ENCODE assay signal across 8 cellular contexts in the genomic region with DNA sequence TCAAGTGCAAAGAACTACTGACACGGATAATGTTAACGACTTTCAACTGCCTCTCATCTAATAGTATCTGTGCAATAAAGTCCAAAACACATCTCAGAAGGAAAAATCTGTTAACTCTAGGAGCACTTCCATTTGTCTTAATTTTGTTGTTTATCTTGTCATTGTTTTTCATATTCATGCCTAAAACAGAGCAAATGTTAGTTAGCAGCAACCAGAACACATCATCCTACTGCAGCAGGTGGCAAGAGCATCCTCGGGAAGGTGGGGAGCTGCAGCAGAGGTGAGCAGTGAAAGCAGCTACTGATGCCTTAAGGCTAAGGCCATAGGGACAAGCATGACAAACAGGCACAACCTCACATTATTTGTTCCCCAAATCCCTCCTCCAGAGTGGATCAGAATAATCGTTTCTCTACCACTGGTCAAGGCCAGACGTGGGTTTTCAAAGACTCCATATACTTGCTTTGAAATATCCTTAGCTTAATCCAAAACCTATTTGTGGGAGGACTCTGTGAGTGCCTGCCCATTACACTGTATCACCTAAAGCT. TPM values are rescaled to one million over a fixed set of nuclear protein-coding genes. Genes with fewer than 3 reads are reported as not detected.
DNase-seq lines count a peak whose midpoint lies in the region; ATAC-seq and TF ChIP-seq lines count a peak whose summit lies in the region.

No MANE protein-coding gene starts in this region.

- peaks cover 0 to 57% (median 48%) of the 10 kb centered on the region in 11 experiments; a peak in 15 of 22 replicates for H4K20me1 ChIP-seq in BLaER1 treated with 17β-estradiol and CSF1 and Interleukin-3, amounts not matched to agents 10 nM and 100 nM

- peak overlapping the region; percentile 85 to 93 (median 88) for H3K9ac ChIP-seq in BLaER1 treated with 17β-estradiol and CSF1 and Interleukin-3, amounts not matched to agents 10 nM and 100 nM
- H3K9ac ChIP-seq in colonic mucosa (ENCODE audit: low read depth in 2 of 2, low read length in 2 of 2) = peak overlapping the region; percentile 36 to 89

- H3K27me3 ChIP-seq in BLaER1 treated with 17β-estradiol and CSF1 and Interleukin-3, amounts not matched to agents 10 nM and 100 nM = no peaks in the 10 kb centered on the region
- H3K27me3 ChIP-seq in MG63 = no peaks in the 10 kb centered on the region
- H3K27me3 ChIP-seq in colonic mucosa = no peaks in the 10 kb centered on the region

- H3K9me3 ChIP-seq in BLaER1 treated with 17β-estradiol and CSF1 and Interleukin-3, amounts not matched to agents 10 nM and 100 nM (replicated peaks in 1 of 11) = peaks cover 0 to 23% (median 9%) of the 10 kb centered on the region in 11 experiments; a peak in 8 of 22 replicates
- H3K9me3 ChIP-seq in MG63 (no peaks in the 10 kb centered on the region), colonic mucosa (no peaks in the 10 kb centered on the region)

- no peak for DNase-seq in MG63
- DNase-seq in colonic mucosa = no peak
- DNase-seq in GDM1 (lab: John Stamatoyannopoulos, UW) = no peak
- DNase-seq in NCI-H1694 (lab: John Stamatoyannopoulos, UW) = no peak

- peak overlapping the region; percentile 74 to 88 (median 85) for H3K4me3 ChIP-seq in BLaER1 treated with 17β-estradiol and CSF1 and Interleukin-3, amounts not matched to agents 10 nM and 100 nM
- H3K4me3 ChIP-seq in MG63 = peak overlapping the region; percentile 79
- peak overlapping the region; percentile 77 for H3K4me3 ChIP-seq in colonic mucosa

- H3K27ac ChIP-seq in BLaER1 treated with 17β-estradiol and CSF1 and Interleukin-3, amounts not matched to agents 10 nM and 100 nM = peak overlapping the region in 8 of 11 experiments; percentile 78 to 89 (median 84); a peak in 13 of 22 replicates
- H3K27ac ChIP-seq in colonic mucosa = peak overlapping the region; percentile 84

- peak overlapping the region; percentile 76 to 97 (median 94) for H3K4me2 ChIP-seq in BLaER1 treated with 17β-estradiol and CSF1 and Interleukin-3, amounts not matched to agents 10 nM and 100 nM

- H3K36me3 Mint-ChIP-seq in nephron (ENCODE audit: low read depth) = peaks cover 5% of the 10 kb centered on the region

- H3K27me3 Mint-ChIP-seq in nephron (ENCODE audit: low read depth) = no peaks in the 10 kb centered on the region

- intact Hi-C loops in colonic mucosa (cut with DNase I) = loop anchor here (5.0 kb wide), 1 partner anchor 190 kb away; the partner anchor contains the start of gene ZNF131

- peaks cover 67% of the 10 kb centered on the region for H3K4me1 Mint-ChIP-seq in nephron

- peaks cover 0 to 16% (median 13%) of the 10 kb centered on the region in 11 experiments; a peak in 11 of 22 replicates for H3K36me3 ChIP-seq in BLaER1 treated with 17β-estradiol and CSF1 and Interleukin-3, amounts not matched to agents 10 nM and 100 nM
- H3K36me3 ChIP-seq in MG63 (no peaks in the 10 kb centered on the region; the same call in 1 of the 2 replicates), colonic mucosa (no peaks in the 10 kb centered on the region)

- ATAC-seq in HG02571 (IDR thresholded peaks at IDR 0.05; ENCODE audit: unreplicated experiment) (no peak), HG03025 (IDR thresholded peaks at IDR 0.05; ENCODE audit: low FRiP score, unreplicated experiment) (no peak)

- TF ChIP-seq CTCF in colonic mucosa (IDR thresholded peaks at IDR 0.05) = no peak
- TF ChIP-seq CTCF in nephron (IDR thresholded peaks at IDR 0.05; ENCODE audit: unreplicated experiment in 3 of 3) = no peak

- H3K4me1 ChIP-seq in BLaER1 treated with 17β-estradiol and CSF1 and Interleukin-3, amounts not matched to agents 10 nM and 100 nM = peaks cover 17 to 43% (median 31%) of the 10 kb centered on the region in 10 experiments
- peaks cover 7% of the 10 kb centered on the region for H3K4me1 ChIP-seq in colonic mucosa

- no peaks in the 10 kb centered on the region for H3K9me3 Mint-ChIP-seq in nephron

- H3K4me3 Mint-ChIP-seq in nephron = peak overlapping the region; percentile 94 to 99 (median 98)

- H3K27ac Mint-ChIP-seq in nephron = peak overlapping the region; percentile 85 to 93 (median 92)

RNA-seq across cellular contexts. Expression of gene HMGCS1, which starts 1.1 kb away (rescaled TPM):
- 19.5 and 22.1 TPM in 2 replicates for total RNA-seq in MG63 (2014; rRNA removed; shearing (Covaris generic); ENCODE audit: low replicate concordance)
- 100 to 1,000 TPM in 1 of 2 donors, 10 to 100 TPM in 1; 95.1 to 498 TPM for total RNA-seq in colonic mucosa
